ENCODE assay signal across 8 cellular contexts in the genomic region with DNA sequence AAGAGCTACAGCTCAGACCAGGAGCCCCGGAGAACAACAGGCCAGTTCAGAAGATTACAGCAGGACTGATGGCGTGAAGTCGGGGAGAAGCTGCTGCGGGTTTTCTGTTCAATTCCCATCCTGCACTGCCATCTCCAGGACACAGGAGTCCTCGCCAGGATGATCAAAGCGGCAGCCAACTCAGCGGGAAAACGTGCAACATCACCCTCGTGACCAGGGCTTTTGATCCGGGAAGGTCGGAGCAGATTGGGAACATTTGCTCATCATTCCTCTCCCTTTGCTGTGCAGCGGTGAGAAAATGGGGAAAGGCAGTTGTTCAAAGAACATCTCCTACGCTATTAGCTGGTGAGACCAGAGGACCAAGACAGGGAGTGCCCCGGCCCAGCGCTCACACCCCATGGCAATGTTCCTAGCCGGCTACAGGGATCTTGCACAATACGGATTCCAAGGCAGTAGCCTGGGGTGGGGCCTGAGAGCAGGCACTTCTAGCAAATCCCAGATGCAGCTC. TPM values are rescaled to one million over a fixed set of nuclear protein-coding genes. Genes with fewer than 3 reads are reported as not detected.
DNase-seq lines count a peak whose midpoint lies in the region; ATAC-seq and TF ChIP-seq lines count a peak whose summit lies in the region.

No MANE protein-coding gene starts in this region.

- H3K4me3 ChIP-seq in neural progenitor cell, result peak overlapping the region; percentile 9

- no peaks in the 10 kb centered on the region for H4K20me1 ChIP-seq in neural progenitor cell (ENCODE audit: low read depth)

- no peaks in the 10 kb centered on the region for H3K36me3 Mint-ChIP-seq in neural progenitor cell

- H3F3A ChIP-seq in neural progenitor cell (ENCODE audit: low read depth), result peaks cover 10% of the 10 kb centered on the region

- H3K4me2 ChIP-seq in neural progenitor cell, result peak overlapping the region; percentile 58

- H3K36me3 ChIP-seq in neural progenitor cell, result no peaks in the 10 kb centered on the region

- peak overlapping the region; percentile 47 for H2AFZ ChIP-seq in neural progenitor cell (replicated peaks)

- no peaks in the 10 kb centered on the region for H3K9me3 Mint-ChIP-seq in neural progenitor cell

- peak overlapping the region; percentile 86 for H3K27ac Mint-ChIP-seq in neural progenitor cell

- peaks cover 20% of the 10 kb centered on the region for H3K4me1 Mint-ChIP-seq in neural progenitor cell

- ATAC-seq in foreskin keratinocyte (peak; percentile 88), GM21381 (IDR thresholded peaks at IDR 0.05; ENCODE audit: unreplicated experiment) (no peak), GM19463 (IDR thresholded peaks at IDR 0.05; ENCODE audit: unreplicated experiment) (no peak)

- peaks cover 10% of the 10 kb centered on the region for H3K27me3 Mint-ChIP-seq in neural progenitor cell (ENCODE audit: insufficient read depth, low read depth)

- no peaks in the 10 kb centered on the region for H3K27me3 ChIP-seq in foreskin keratinocyte
- H3K27me3 ChIP-seq in neural progenitor cell, result peaks cover 48% of the 10 kb centered on the region

- peak overlapping the region; percentile 77 for H3K4me3 Mint-ChIP-seq in neural progenitor cell

- H3K9ac ChIP-seq in neural progenitor cell, result no peak overlapping the region

- no peaks in the 10 kb centered on the region for H3K9me3 ChIP-seq in neural progenitor cell (ENCODE audit: low read depth)

- no peaks in the 10 kb centered on the region for H3K79me2 ChIP-seq in neural progenitor cell (ENCODE audit: low read depth)

- DNase-seq in DMS79 (lab: John Stamatoyannopoulos, UW) (peak; percentile 47), NCI-H1092 treated with DMSO at 0.1 percent for 48 hours (lab: John Stamatoyannopoulos, UW) (peak; percentile 79), UCSD-AML1 (lab: John Stamatoyannopoulos, UW; ENCODE audit: unreplicated experiment) (peak; percentile 59), foreskin keratinocyte (peak; percentile 80 to 89), neural progenitor cell (ENCODE audit: low spot score) (peak; percentile 90)
- DNase-seq in stimulated activated CD8-positive, alpha-beta memory T cell treated with anti-CD3 and anti-CD28 coated beads, Interleukin-4, amount 100 ng/mL, for 48 hours, result no peak

- TF ChIP-seq CTCF in foreskin keratinocyte (conservative IDR thresholded peaks at IDR 0.05) (peak; percentile 92), neural progenitor cell (IDR thresholded peaks at IDR 0.05) (peak; percentile 75)

- H3K4me1 ChIP-seq in foreskin keratinocyte, result no peaks in the 10 kb centered on the region
- no peaks in the 10 kb centered on the region for H3K4me1 ChIP-seq in neural progenitor cell

- H3K27ac ChIP-seq in foreskin keratinocyte (no peak overlapping the region), neural progenitor cell (no peak overlapping the region)

RNA-seq across cellular contexts. Expression of gene FOXK1, which starts 50.4 kb away (rescaled TPM):
- total RNA-seq in foreskin keratinocyte (20.9 and 22.2 TPM in 2 replicates), neural progenitor cell (ENCODE audit: low replicate concordance) (11.1 and 22.4 TPM in 2 replicates)
- polyA plus RNA-seq in foreskin keratinocyte, result 3.6 and 3.8 TPM in 2 replicates
